ENCODE assay signal across 11 cellular contexts in genomic region chr10:109957092-109957797, GRCh38. TPM values are rescaled to one million over a fixed set of nuclear protein-coding genes. Genes with fewer than 3 reads are reported as not detected.
DNase-seq lines count a peak whose midpoint lies in the region; ATAC-seq lines count a peak whose summit lies in the region.
"Had no signal": no experiment of that assay in that cellular context is flagged by ENCODE, and none has a peak within 500 bp of the region (broad histone marks: within the 10 kb centered on the region; RNA-seq: fewer than 3 reads in every experiment).

No MANE protein-coding gene starts in this region.

- H3K36me3 Mint-ChIP-seq in activated naive CD4-positive, alpha-beta T cell treated with anti-CD3 and anti-CD28 coated beads, Interleukin-2, amount 50 U/mL, for 72 hours, result no peaks in the 10 kb centered on the region

- ATAC-seq in GM18520 (IDR thresholded peaks at IDR 0.05; ENCODE audit: unreplicated experiment) (peak; percentile 92), GM21737 (IDR thresholded peaks at IDR 0.05; ENCODE audit: unreplicated experiment) (peak; percentile 96), HG03558 (IDR thresholded peaks at IDR 0.05; ENCODE audit: extremely low read depth, unreplicated experiment) (peak; percentile 90)
- no peak for ATAC-seq in activated naive CD4-positive, alpha-beta T cell treated with anti-CD3 and anti-CD28 coated beads, Interleukin-2, amount 50 U/mL, for 72 hours

- peak; percentile 72 for DNase-seq in left kidney (ENCODE audit: low read depth, low spot score)
- no peak for DNase-seq in DMS114 treated with DMSO at 0.1 percent for 48 hours (lab: John Stamatoyannopoulos, UW; ENCODE audit: unreplicated experiment)
- no peak for DNase-seq in mesenteric fat pad (ENCODE audit: low spot score)
- DNase-seq in activated naive CD4-positive, alpha-beta T cell treated with anti-CD3 and anti-CD28 coated beads, Interleukin-2, amount 50 U/mL, for 72 hours (ENCODE audit: low spot score in 2 of 2), result no peak
- no peak for DNase-seq in activated T-cell treated with anti-CD3 and anti-CD28 coated beads, Interleukin-2, amount 50 U/mL, for 48 hours
- DNase-seq: NCI-H526 treated with DMSO at 0.1 percent for 48 hours had no signal

- peaks cover 0 to 3% of the 10 kb centered on the region in 2 donors for H3K9me3 Mint-ChIP-seq in activated naive CD4-positive, alpha-beta T cell treated with anti-CD3 and anti-CD28 coated beads, Interleukin-2, amount 50 U/mL, for 72 hours
- H3K9me3 Mint-ChIP-seq: activated T-cell treated with anti-CD3 and anti-CD28 coated beads, Interleukin-2, amount 50 U/mL, for 72 hours; stimulated activated naive CD8-positive, alpha-beta T cell treated with anti-CD3 and anti-CD28 coated beads, Interleukin-15, Interleukin-2, amounts not matched to agents 100 ng/mL and 50 ng/mL, for 24 hours had no signal

- no peak overlapping the region for H3K27ac Mint-ChIP-seq in activated naive CD4-positive, alpha-beta T cell treated with anti-CD3 and anti-CD28 coated beads, Interleukin-2, amount 50 U/mL, for 72 hours
- H3K27ac Mint-ChIP-seq: activated T-cell treated with anti-CD3 and anti-CD28 coated beads, Interleukin-2, amount 50 U/mL, for 72 hours; stimulated activated naive CD8-positive, alpha-beta T cell treated with anti-CD3 and anti-CD28 coated beads, Interleukin-15, Interleukin-2, amounts not matched to agents 100 ng/mL and 50 ng/mL, for 24 hours had no signal

RNA-seq across cellular contexts. Expression of gene XPNPEP1, which starts 33.9 kb away (rescaled TPM):
- 68.7 TPM for total RNA-seq in mesenteric fat pad
- 100 to 1,000 TPM in 1 of 2 donors, 10 to 100 TPM in 1; 77.9 to 118 TPM for total RNA-seq in activated naive CD4-positive, alpha-beta T cell treated with anti-CD3 and anti-CD28 coated beads, Interleukin-2, amount 50 U/mL, for 72 hours

RNA-seq across cellular contexts. Expression of gene ADD3, which starts 50.5 kb away (rescaled TPM):
- 89.6 TPM for total RNA-seq in mesenteric fat pad
- total RNA-seq in activated naive CD4-positive, alpha-beta T cell treated with anti-CD3 and anti-CD28 coated beads, Interleukin-2, amount 50 U/mL, for 72 hours, result 100 to 1,000 TPM in 1 of 2 donors, 10 to 100 TPM in 1; 60.3 to 123 TPM

Comparison
In these comparisons a context has a peak if more than half of its experiments do, and no peak if none do; other contexts are left out.
1. ATAC-seq: peak in GM18520 (single experiment), GM21737 (single experiment) and HG03558 (single experiment); none in activated naive CD4-positive, alpha-beta T cell treated with anti-CD3 and anti-CD28 coated beads, Interleukin-2, amount 50 U/mL, for 72 hours (0 of 2).